ENCODE assay signal across 10 cellular contexts in genomic region chr15:82570721-82571519, GRCh38. TPM values are rescaled to one million over a fixed set of nuclear protein-coding genes. Genes with fewer than 3 reads are reported as not detected.
DNase-seq lines count a peak whose midpoint lies in the region; ATAC-seq and TF ChIP-seq lines count a peak whose summit lies in the region.
"Had no signal": no experiment of that assay in that cellular context is flagged by ENCODE, and none has a peak within 500 bp of the region (broad histone marks: within the 10 kb centered on the region; RNA-seq: fewer than 3 reads in every experiment).

No MANE protein-coding gene starts in this region.

- in situ Hi-C loops in GM13977 (cut with MboI; ENCODE audit: low pct_unique_long_range_greater_than_20kb, low sequenced_read_pairs, unreplicated experiment), result loop anchor here (25.0 kb wide), 1 partner anchor 391 kb away; the partner anchor contains the start of gene HOMER2

- no peak for TF ChIP-seq POLR2A in vagina (IDR thresholded peaks at IDR 0.05)

- H3K36me3 ChIP-seq in left ventricle myocardium inferior, result no peaks in the 10 kb centered on the region
- no peaks in the 10 kb centered on the region for H3K36me3 ChIP-seq in colonic mucosa
- no peaks in the 10 kb centered on the region for H3K36me3 ChIP-seq in vagina

- no peak for DNase-seq in left ventricle myocardium inferior
- no peak for DNase-seq in Right ventricle myocardium superior
- no peak for DNase-seq in colonic mucosa
- peak; percentile 7 for DNase-seq in myocyte (ENCODE audit: low read depth)
- peak in 1 of 2 donors; percentile 34 for DNase-seq in vagina (ENCODE audit: extremely low spot score in 2 of 2)
- no peak for DNase-seq in GM13977 (ENCODE audit: low spot score)
- DNase-seq in epidermal melanocyte (ENCODE audit: insufficient read length, low spot score), result no peak
- DNase-seq: AML-193 had no signal

- TF ChIP-seq CTCF in left ventricle myocardium inferior (IDR thresholded peaks at IDR 0.05; ENCODE audit: borderline replicate concordance), result no peak
- no peak for TF ChIP-seq CTCF in colonic mucosa (IDR thresholded peaks at IDR 0.05)
- TF ChIP-seq CTCF in vagina (IDR thresholded peaks at IDR 0.05), result no peak
- no peak for TF ChIP-seq CTCF in GM13977 (IDR thresholded peaks at IDR 0.05; ENCODE audit: extremely low read depth, insufficient read depth, missing control alignments)

- H3K27me3 ChIP-seq in left ventricle myocardium inferior (ENCODE audit: low read depth) (peaks cover 7% of the 10 kb centered on the region), colonic mucosa (no peaks in the 10 kb centered on the region), vagina (no peaks in the 10 kb centered on the region)

- intact Hi-C loops in left ventricle myocardium inferior (cut with micrococcal nuclease), result no loop called here
- intact Hi-C loops in Right ventricle myocardium superior (cut with DNase I), result no loop called here
- intact Hi-C loops in colonic mucosa (cut with DNase I), result no loop called here
- intact Hi-C loops in vagina (cut with DNase I), result no loop called here

- H3K9me3 ChIP-seq in left ventricle myocardium inferior (replicated peaks) (no peaks in the 10 kb centered on the region), colonic mucosa (no peaks in the 10 kb centered on the region), vagina (no peaks in the 10 kb centered on the region)
- H3K9me3 ChIP-seq: mucosa of descending colon had no signal

- H3K9ac ChIP-seq in colonic mucosa (ENCODE audit: low read depth in 2 of 2, low read length in 2 of 2), result peak overlapping the region; percentile 19 to 35

- peak overlapping the region; percentile 63 for H3K4me3 ChIP-seq in left ventricle myocardium inferior
- H3K4me3 ChIP-seq in colonic mucosa, result no peak overlapping the region
- peak overlapping the region; percentile 39 to 42 for H3K4me3 ChIP-seq in vagina
- H3K4me3 ChIP-seq: mucosa of descending colon had no signal

- peaks cover 9% of the 10 kb centered on the region for H3K4me1 ChIP-seq in left ventricle myocardium inferior
- no peaks in the 10 kb centered on the region for H3K4me1 ChIP-seq in colonic mucosa
- peaks cover 31% of the 10 kb centered on the region for H3K4me1 ChIP-seq in vagina

- H3K27ac ChIP-seq in left ventricle myocardium inferior (replicated peaks), result peak overlapping the region; percentile 56
- H3K27ac ChIP-seq in colonic mucosa, result peak overlapping the region; percentile 27
- H3K27ac ChIP-seq in vagina, result peak overlapping the region; percentile 74

- ATAC-seq in Right ventricle myocardium superior (ENCODE audit: poor library complexity), result no peak
- ATAC-seq in GM21576 (IDR thresholded peaks at IDR 0.05; ENCODE audit: unreplicated experiment), result no peak

RNA-seq across cellular contexts. Expression of gene RPS17, which starts 30.7 kb away (rescaled TPM):
- total RNA-seq in left ventricle myocardium inferior (800 TPM), Right ventricle myocardium superior (707 TPM), colonic mucosa (1,000 to 10,000 TPM in 1 of 2 donors, 100 to 1,000 TPM in 1; 909 to 1,247 TPM), myocyte (1,837 and 2,286 TPM in 2 replicates), vagina (1,829 TPM)
- polyA plus RNA-seq in myocyte (2012), result 2,433 TPM
